In the genomic region with DNA sequence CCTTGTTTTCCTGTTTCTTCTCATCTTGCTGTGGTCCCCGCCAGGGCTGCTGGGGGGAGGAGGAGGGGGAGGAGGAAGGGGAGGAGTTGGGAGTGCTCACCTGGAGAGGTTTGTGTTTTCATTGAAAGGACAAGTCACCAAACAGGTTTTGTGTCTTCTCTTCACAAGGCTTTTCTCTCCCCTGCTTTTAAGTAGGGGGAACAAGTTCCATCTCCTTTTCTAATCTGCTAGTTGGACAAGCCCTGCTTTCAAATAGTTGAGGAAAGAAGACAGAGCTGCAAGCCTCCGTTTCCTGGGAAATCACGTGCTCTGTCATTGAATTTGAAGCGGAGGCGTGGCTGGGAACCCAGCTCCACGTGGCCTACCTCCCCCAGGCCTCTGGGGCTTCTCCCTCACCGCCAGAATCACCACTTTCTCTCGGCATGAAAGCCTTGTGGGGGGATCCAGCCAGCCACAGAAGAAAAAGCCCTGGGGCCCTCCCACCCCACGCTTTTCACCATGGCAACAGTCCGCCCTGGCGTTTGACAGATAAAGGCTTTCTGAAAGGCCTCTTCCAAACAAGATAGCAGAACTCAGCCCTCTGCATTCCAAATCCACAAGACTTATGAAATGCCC, we compare ENCODE assay signal across 1 cellular context.
TF ChIP-seq lines count a peak whose summit lies in the region.

No MANE protein-coding gene starts in this region.

TF ChIP-seq in HepG2, 621 proteins besides CTCF, POLR2A, EP300 and RAD21 (continued from another document and continues in another):
- TF ChIP-seq ZNF687 (CRISPR knock-in tag; IDR thresholded peaks at IDR 0.05) (peak; percentile 87), NR2F6 (IDR thresholded peaks at IDR 0.05) (peak; percentile 20; the same call in 1 of the 2 replicates), NR2F6 (CRISPR knock-in tag; IDR thresholded peaks at IDR 0.05) (peak; percentile 26; the same call in 1 of the 2 replicates), ATF2 (CRISPR knock-in tag; IDR thresholded peaks at IDR 0.05) (peak; percentile 38; the same call in 1 of the 2 replicates), ZNF296 (CRISPR knock-in tag; conservative IDR thresholded peaks at IDR 0.05) (no peak), SALL1 (CRISPR knock-in tag; IDR thresholded peaks at IDR 0.05) (peak; percentile 63), IKZF5 (CRISPR knock-in tag; IDR thresholded peaks at IDR 0.05) (peak; percentile 89), ZBTB26 (CRISPR knock-in tag; IDR thresholded peaks at IDR 0.05; ENCODE audit: borderline replicate concordance) (no peak), ZNF879 (CRISPR knock-in tag; IDR thresholded peaks at IDR 0.05) (no peak), TGIF2 (CRISPR knock-in tag; IDR thresholded peaks at IDR 0.05) (peak; percentile 84), KAT8 (CRISPR knock-in tag; IDR thresholded peaks at IDR 0.05) (peak; percentile 59), ZNF598 (CRISPR knock-in tag; IDR thresholded peaks at IDR 0.05; ENCODE audit: borderline replicate concordance) (0 out of 2 replicates have a peak, but pooled peaks have one; percentile 50), TFE3 (CRISPR knock-in tag; IDR thresholded peaks at IDR 0.05) (peak; percentile 93), SIN3A (IDR thresholded peaks at IDR 0.05; ENCODE audit: borderline replicate concordance, low read depth, low read length) (peak; percentile 88), TOE1 (CRISPR knock-in tag; IDR thresholded peaks at IDR 0.05) (0 out of 2 replicates have a peak, but pooled peaks have one; percentile 33), KLF9 (CRISPR knock-in tag; IDR thresholded peaks at IDR 0.05; ENCODE audit: low read depth) (peak; percentile 74; the same call in 1 of the 2 replicates), ZFY (CRISPR knock-in tag; IDR thresholded peaks at IDR 0.05) (peak; percentile 70; the same call in 1 of the 2 replicates), ZNF547 (CRISPR knock-in tag; IDR thresholded peaks at IDR 0.05) (0 out of 2 replicates have a peak, but pooled peaks have one; percentile 62), ZNF121 (CRISPR knock-in tag; IDR thresholded peaks at IDR 0.05) (no peak), ZNF891 (CRISPR knock-in tag; IDR thresholded peaks at IDR 0.05) (peak; percentile 37; the same call in 1 of the 2 replicates), ZNF33B (CRISPR knock-in tag; IDR thresholded peaks at IDR 0.05) (peak; percentile 55; the same call in 1 of the 2 replicates), EEA1 (CRISPR knock-in tag; IDR thresholded peaks at IDR 0.05; ENCODE audit: borderline replicate concordance) (no peak; the same call in 1 of the 2 replicates), DMAP1 (CRISPR knock-in tag; IDR thresholded peaks at IDR 0.05) (peak; percentile 47; the same call in 1 of the 2 replicates), GABPB1 (CRISPR knock-in tag; IDR thresholded peaks at IDR 0.05) (peak; percentile 30; the same call in 1 of the 2 replicates), ZNF766 (CRISPR knock-in tag; IDR thresholded peaks at IDR 0.05; ENCODE audit: borderline replicate concordance) (no peak; the same call in 1 of the 2 replicates), ZNF724P (CRISPR knock-in tag; IDR thresholded peaks at IDR 0.05; ENCODE audit: borderline replicate concordance) (no peak), PITX1 (CRISPR knock-in tag; IDR thresholded peaks at IDR 0.05) (peak; percentile 61), ZNF331 (CRISPR knock-in tag; IDR thresholded peaks at IDR 0.05) (0 out of 2 replicates have a peak, but pooled peaks have one; percentile 32), HOXA9 (CRISPR knock-in tag; IDR thresholded peaks at IDR 0.05; ENCODE audit: borderline replicate concordance) (no peak), HIVEP1 (CRISPR knock-in tag; IDR thresholded peaks at IDR 0.05) (peak; percentile 47; the same call in 1 of the 2 replicates)
- TF ChIP-seq, protein P1, sequence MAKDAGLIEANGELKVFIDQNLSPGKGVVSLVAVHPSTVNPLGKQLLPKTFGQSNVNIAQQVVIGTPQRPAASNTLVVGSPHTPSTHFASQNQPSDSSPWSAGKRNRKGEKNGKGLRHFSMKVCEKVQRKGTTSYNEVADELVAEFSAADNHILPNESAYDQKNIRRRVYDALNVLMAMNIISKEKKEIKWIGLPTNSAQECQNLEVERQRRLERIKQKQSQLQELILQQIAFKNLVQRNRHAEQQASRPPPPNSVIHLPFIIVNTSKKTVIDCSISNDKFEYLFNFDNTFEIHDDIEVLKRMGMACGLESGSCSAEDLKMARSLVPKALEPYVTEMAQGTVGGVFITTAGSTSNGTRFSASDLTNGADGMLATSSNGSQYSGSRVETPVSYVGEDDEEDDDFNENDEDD (CRISPR knock-in tag; IDR thresholded peaks at IDR 0.05; ENCODE audit: borderline replicate concordance), result peak; percentile 82; the same call in 1 of the 2 replicates
- TF ChIP-seq, protein P2, sequence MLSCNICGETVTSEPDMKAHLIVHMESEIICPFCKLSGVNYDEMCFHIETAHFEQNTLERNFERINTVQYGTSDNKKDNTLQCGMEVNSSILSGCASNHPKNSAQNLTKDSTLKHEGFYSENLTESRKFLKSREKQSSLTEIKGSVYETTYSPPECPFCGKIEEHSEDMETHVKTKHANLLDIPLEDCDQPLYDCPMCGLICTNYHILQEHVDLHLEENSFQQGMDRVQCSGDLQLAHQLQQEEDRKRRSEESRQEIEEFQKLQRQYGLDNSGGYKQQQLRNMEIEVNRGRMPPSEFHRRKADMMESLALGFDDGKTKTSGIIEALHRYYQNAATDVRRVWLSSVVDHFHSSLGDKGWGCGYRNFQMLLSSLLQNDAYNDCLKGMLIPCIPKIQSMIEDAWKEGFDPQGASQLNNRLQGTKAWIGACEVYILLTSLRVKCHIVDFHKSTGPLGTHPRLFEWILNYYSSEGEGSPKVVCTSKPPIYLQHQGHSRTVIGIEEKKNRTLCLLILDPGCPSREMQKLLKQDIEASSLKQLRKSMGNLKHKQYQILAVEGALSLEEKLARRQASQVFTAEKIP (CRISPR knock-in tag; IDR thresholded peaks at IDR 0.05; ENCODE audit: borderline replicate concordance), result no peak
- TF ChIP-seq, protein P3, sequence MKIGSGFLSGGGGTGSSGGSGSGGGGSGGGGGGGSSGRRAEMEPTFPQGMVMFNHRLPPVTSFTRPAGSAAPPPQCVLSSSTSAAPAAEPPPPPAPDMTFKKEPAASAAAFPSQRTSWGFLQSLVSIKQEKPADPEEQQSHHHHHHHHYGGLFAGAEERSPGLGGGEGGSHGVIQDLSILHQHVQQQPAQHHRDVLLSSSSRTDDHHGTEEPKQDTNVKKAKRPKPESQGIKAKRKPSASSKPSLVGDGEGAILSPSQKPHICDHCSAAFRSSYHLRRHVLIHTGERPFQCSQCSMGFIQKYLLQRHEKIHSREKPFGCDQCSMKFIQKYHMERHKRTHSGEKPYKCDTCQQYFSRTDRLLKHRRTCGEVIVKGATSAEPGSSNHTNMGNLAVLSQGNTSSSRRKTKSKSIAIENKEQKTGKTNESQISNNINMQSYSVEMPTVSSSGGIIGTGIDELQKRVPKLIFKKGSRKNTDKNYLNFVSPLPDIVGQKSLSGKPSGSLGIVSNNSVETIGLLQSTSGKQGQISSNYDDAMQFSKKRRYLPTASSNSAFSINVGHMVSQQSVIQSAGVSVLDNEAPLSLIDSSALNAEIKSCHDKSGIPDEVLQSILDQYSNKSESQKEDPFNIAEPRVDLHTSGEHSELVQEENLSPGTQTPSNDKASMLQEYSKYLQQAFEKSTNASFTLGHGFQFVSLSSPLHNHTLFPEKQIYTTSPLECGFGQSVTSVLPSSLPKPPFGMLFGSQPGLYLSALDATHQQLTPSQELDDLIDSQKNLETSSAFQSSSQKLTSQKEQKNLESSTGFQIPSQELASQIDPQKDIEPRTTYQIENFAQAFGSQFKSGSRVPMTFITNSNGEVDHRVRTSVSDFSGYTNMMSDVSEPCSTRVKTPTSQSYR (CRISPR knock-in tag; IDR thresholded peaks at IDR 0.05; ENCODE audit: borderline replicate concordance), result peak; percentile 54; the same call in 1 of the 2 replicates
- TF ChIP-seq, protein P4, sequence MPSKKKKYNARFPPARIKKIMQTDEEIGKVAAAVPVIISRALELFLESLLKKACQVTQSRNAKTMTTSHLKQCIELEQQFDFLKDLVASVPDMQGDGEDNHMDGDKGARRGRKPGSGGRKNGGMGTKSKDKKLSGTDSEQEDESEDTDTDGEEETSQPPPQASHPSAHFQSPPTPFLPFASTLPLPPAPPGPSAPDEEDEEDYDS (CRISPR knock-in tag; IDR thresholded peaks at IDR 0.05), result peak; percentile 51; the same call in 1 of the 2 replicates
